15 cellular contexts compared by ENCODE assay signal in genomic region chr1:218439541-218440295, GRCh38.
A peak's percentile ranks its signal among the peaks of the same experiment; 100 is the strongest.
DNase-seq lines count a peak whose midpoint lies in the region; ATAC-seq and TF ChIP-seq lines count a peak whose summit lies in the region.
"Had no signal": no experiment of that assay in that cellular context is flagged by ENCODE, and none has a peak within 500 bp of the region (broad histone marks: within the 10 kb centered on the region; RNA-seq: fewer than 3 reads in every experiment).

No MANE protein-coding gene starts in this region.

- H3K9me3 ChIP-seq in breast epithelium = no peaks in the 10 kb centered on the region

- no peak overlapping the region for H3K4me3 Mint-ChIP-seq in MCF 10A (ENCODE audit: unreplicated experiment)
- H3K4me3 Mint-ChIP-seq: effector memory CD8-positive, alpha-beta T cell had no signal

- no peaks in the 10 kb centered on the region for H3K36me3 ChIP-seq in breast epithelium

- no peak overlapping the region for H3K4me3 ChIP-seq in breast epithelium

- CTCF ChIA-PET in MCF 10A (lab: Yijun Ruan, JAX) = interaction anchor here (0.6 to 0.9 kb wide), 3 partner anchors 18 to 58 kb away, joined by 3 to 4 read pairs (median 3); no protein-coding TSS in a partner anchor

- H3K27me3 ChIP-seq in breast epithelium = no peaks in the 10 kb centered on the region

- no peak for ATAC-seq in GM21786 (IDR thresholded peaks at IDR 0.05; ENCODE audit: unreplicated experiment)
- ATAC-seq: activated naive CD4-positive, alpha-beta T cell treated with anti-CD3 and anti-CD28 coated beads, Interleukin-2, amount 50 U/mL, for 72 hours; effector memory CD8-positive, alpha-beta T cell; stimulated activated naive CD8-positive, alpha-beta T cell treated with anti-CD3 and anti-CD28 coated beads, Interleukin-15, Interleukin-2, amounts not matched to agents 100 U/mL and 50 U/mL, for 24 hours had no signal

- intact Hi-C loops in breast epithelium (cut with DNase I; ENCODE audit: low total_unique reads) = no loop called here
- intact Hi-C loops in MCF 10A (cut with micrococcal nuclease) = loop anchor here (5.0 kb wide), 1 partner anchor 37 kb away; no protein-coding TSS in a partner anchor

- H3K9me3 Mint-ChIP-seq in MCF 10A (ENCODE audit: unreplicated experiment) = no peaks in the 10 kb centered on the region
- H3K9me3 Mint-ChIP-seq: activated naive CD4-positive, alpha-beta T cell treated with anti-CD3 and anti-CD28 coated beads, Interleukin-2, amount 50 U/mL, for 72 hours; effector memory CD8-positive, alpha-beta T cell had no signal

- no peaks in the 10 kb centered on the region for H3K27me3 Mint-ChIP-seq in MCF 10A (ENCODE audit: insufficient read depth, unreplicated experiment)
- H3K27me3 Mint-ChIP-seq: effector memory CD8-positive, alpha-beta T cell had no signal

- H3K27ac Mint-ChIP-seq in MCF 10A (ENCODE audit: low read depth, unreplicated experiment) = no peak overlapping the region
- H3K27ac Mint-ChIP-seq: activated naive CD4-positive, alpha-beta T cell treated with anti-CD3 and anti-CD28 coated beads, Interleukin-2, amount 50 U/mL, for 72 hours; effector memory CD8-positive, alpha-beta T cell had no signal

- H3K4me1 Mint-ChIP-seq in MCF 10A (ENCODE audit: insufficient read depth, unreplicated experiment) = no peaks in the 10 kb centered on the region

- no peaks in the 10 kb centered on the region for H3K4me1 ChIP-seq in breast epithelium

- DNase-seq in breast epithelium (ENCODE audit: low spot score in 2 of 2) (peak in 1 of 2 donors; percentile 81), MCF 10A (ENCODE audit: unreplicated experiment) (no peak), caudate nucleus (lab: John Stamatoyannopoulos, UW) (peak in 19 of 61 donors; percentile 2 to 42 (median 12)), medulla oblongata (ENCODE audit: extremely low spot score) (peak; percentile 85), substantia nigra (lab: John Stamatoyannopoulos, UW) (peak in 26 of 49 donors; percentile 3 to 63 (median 32)), ureter (ENCODE audit: low spot score) (no peak)
- DNase-seq in central memory CD4-positive, alpha-beta T cell = no peak
- DNase-seq: DMS53; effector memory CD8-positive, alpha-beta T cell; NCI-H2029; OCI-M1; stimulated activated naive CD8-positive, alpha-beta T cell treated with anti-CD3 and anti-CD28 coated beads, Interleukin-15, Interleukin-2, amounts not matched to agents 100 U/mL and 50 U/mL, for 24 hours; T1000 had no signal

- peak overlapping the region; percentile 19 to 53 for H3K27ac ChIP-seq in breast epithelium
- peak overlapping the region; percentile 66 for H3K27ac ChIP-seq in caudate nucleus (ENCODE audit: low read depth, low read length)
- no peak overlapping the region for H3K27ac ChIP-seq in substantia nigra (ENCODE audit: low read depth, low read length, poor library complexity, severe bottlenecking)

- no TSS peak for BruUV-seq in MCF 10A (replicated peaks; lab: Mats Ljungman, UMichigan)

- POLR2A ChIA-PET in MCF 10A (lab: Yijun Ruan, JAX) = interaction anchor here (0.6 to 2.8 kb wide), 4 partner anchors 11 to 179 kb away, joined by 3 to 11 read pairs (median 6); no protein-coding TSS in a partner anchor

- TF ChIP-seq CTCF in breast epithelium (IDR thresholded peaks at IDR 0.05) = no peak
- no peak for TF ChIP-seq CTCF in MCF 10A (IDR thresholded peaks at IDR 0.05; ENCODE audit: unreplicated experiment)

- H3K36me3 Mint-ChIP-seq in MCF 10A (ENCODE audit: insufficient read depth, unreplicated experiment) = no peaks in the 10 kb centered on the region
- H3K36me3 Mint-ChIP-seq: activated naive CD4-positive, alpha-beta T cell treated with anti-CD3 and anti-CD28 coated beads, Interleukin-2, amount 50 U/mL, for 72 hours had no signal

- TF ChIP-seq POLR2A in breast epithelium (IDR thresholded peaks at IDR 0.05) = no peak

Comparison
In these comparisons a context has a peak if more than half of its experiments do, and no peak if none do; other contexts are left out.
1. DNase-seq: peak in medulla oblongata (single experiment) and substantia nigra (26 of 49); none in MCF 10A (single experiment), ureter (single experiment) and central memory CD4-positive, alpha-beta T cell (single experiment).